Comparison of ENCODE assay signal across 1 cellular context in genomic region chr3:188617988-188618701, GRCh38.
TF ChIP-seq lines count a peak whose summit lies in the region.

No MANE protein-coding gene starts in this region.

TF ChIP-seq in HepG2, 621 proteins besides CTCF, POLR2A, EP300 and RAD21 (continued from another document and continues in another):
- TF ChIP-seq ZNF687 (CRISPR knock-in tag; IDR thresholded peaks at IDR 0.05) = no peak
- no peak for TF ChIP-seq SP1 (IDR thresholded peaks at IDR 0.05)
- no peak for TF ChIP-seq SP1 (CRISPR knock-in tag; IDR thresholded peaks at IDR 0.05)
- TF ChIP-seq KLF15 (CRISPR knock-in tag; IDR thresholded peaks at IDR 0.05; ENCODE audit: borderline replicate concordance) = no peak
- TF ChIP-seq ZNF678 (CRISPR knock-in tag; IDR thresholded peaks at IDR 0.05) = no peak
- TF ChIP-seq ATF4 (CRISPR knock-in tag; IDR thresholded peaks at IDR 0.05) = no peak
- TF ChIP-seq ZNF556 (CRISPR knock-in tag; IDR thresholded peaks at IDR 0.05; ENCODE audit: borderline replicate concordance) = no peak
- no peak for TF ChIP-seq NR2F6 (IDR thresholded peaks at IDR 0.05)
- no peak for TF ChIP-seq NR2F6 (CRISPR knock-in tag; IDR thresholded peaks at IDR 0.05)
- no peak for TF ChIP-seq ZBTB26 (CRISPR knock-in tag; IDR thresholded peaks at IDR 0.05; ENCODE audit: borderline replicate concordance)
- TF ChIP-seq PAXIP1 (CRISPR knock-in tag; conservative IDR thresholded peaks at IDR 0.05) = peak; percentile 33; the same call in 1 of the 2 replicates
- no peak for TF ChIP-seq ZMAT5 (CRISPR knock-in tag; IDR thresholded peaks at IDR 0.05; ENCODE audit: borderline replicate concordance, low read depth)
- no peak for TF ChIP-seq KDM5B (CRISPR knock-in tag; IDR thresholded peaks at IDR 0.05; ENCODE audit: borderline replicate concordance)
- no peak for TF ChIP-seq KDM5A (IDR thresholded peaks at IDR 0.05; ENCODE audit: borderline replicate concordance, low read length)
- no peak for TF ChIP-seq MTERF4 (CRISPR knock-in tag; IDR thresholded peaks at IDR 0.05)
- TF ChIP-seq MTA1 (CRISPR knock-in tag; IDR thresholded peaks at IDR 0.05; ENCODE audit: borderline replicate concordance) = no peak
- TF ChIP-seq KMT2B (CRISPR knock-in tag; IDR thresholded peaks at IDR 0.05) = no peak
- TF ChIP-seq JUN (CRISPR knock-in tag; IDR thresholded peaks at IDR 0.05) = no peak
- no peak for TF ChIP-seq RXRA (CRISPR knock-in tag; IDR thresholded peaks at IDR 0.05)
- TF ChIP-seq ZNF382 (CRISPR knock-in tag; IDR thresholded peaks at IDR 0.05; ENCODE audit: borderline replicate concordance) = no peak
- no peak for TF ChIP-seq CEBPB (IDR thresholded peaks at IDR 0.05; ENCODE audit: borderline replicate concordance, low read depth, low read length)
- TF ChIP-seq ATF7-NPFF (CRISPR knock-in tag; IDR thresholded peaks at IDR 0.05; ENCODE audit: low read depth) = no peak
- TF ChIP-seq TAF15 (IDR thresholded peaks at IDR 0.05; ENCODE audit: low read depth, low read length, poor library complexity, severe bottlenecking) = no peak
- TF ChIP-seq HNF4G (IDR thresholded peaks at IDR 0.05; ENCODE audit: borderline replicate concordance, low read depth, low read length) = no peak
- TF ChIP-seq HNF4G (CRISPR knock-in tag; IDR thresholded peaks at IDR 0.05; ENCODE audit: borderline replicate concordance, low read depth) = no peak
- no peak for TF ChIP-seq ISX (CRISPR knock-in tag; conservative IDR thresholded peaks at IDR 0.05)
- TF ChIP-seq DDIT3 (CRISPR knock-in tag; IDR thresholded peaks at IDR 0.05) = no peak
- no peak for TF ChIP-seq CSRNP1 (CRISPR knock-in tag; IDR thresholded peaks at IDR 0.05)
- peak; percentile 65; the same call in 1 of the 2 replicates for TF ChIP-seq NFIC (IDR thresholded peaks at IDR 0.05; ENCODE audit: low read length)
- no peak for TF ChIP-seq HNRNPLL (IDR thresholded peaks at IDR 0.05; ENCODE audit: low read depth, low read length, poor library complexity, severe bottlenecking)
- TF ChIP-seq ARID3A (IDR thresholded peaks at IDR 0.05; ENCODE audit: low read depth, low read length) = 0 out of 2 replicates have a peak, but pooled peaks have one; percentile 2
- peak; percentile 49; the same call in 1 of the 2 replicates for TF ChIP-seq CHD4 (IDR thresholded peaks at IDR 0.05; ENCODE audit: borderline replicate concordance, low read length)
- TF ChIP-seq ZSCAN30 (CRISPR knock-in tag; IDR thresholded peaks at IDR 0.05) = no peak
- TF ChIP-seq ZNF224 (CRISPR knock-in tag; IDR thresholded peaks at IDR 0.05) = no peak
- TF ChIP-seq GATAD2A (CRISPR knock-in tag; IDR thresholded peaks at IDR 0.05) = peak; percentile 47
- TF ChIP-seq STAT6 (CRISPR knock-in tag; IDR thresholded peaks at IDR 0.05; ENCODE audit: borderline replicate concordance) = no peak
- TF ChIP-seq ZNF7 (CRISPR knock-in tag; IDR thresholded peaks at IDR 0.05) = 0 out of 2 replicates have a peak, but pooled peaks have one; percentile 56
- no peak for TF ChIP-seq ZNF782 (CRISPR knock-in tag; IDR thresholded peaks at IDR 0.05; ENCODE audit: borderline replicate concordance)
- TF ChIP-seq CHD2 (IDR thresholded peaks at IDR 0.05; ENCODE audit: low read depth, low read length) = no peak
- TF ChIP-seq ZNF75D (CRISPR knock-in tag; IDR thresholded peaks at IDR 0.05; ENCODE audit: borderline replicate concordance) = no peak
- TF ChIP-seq MZF1 (CRISPR knock-in tag; IDR thresholded peaks at IDR 0.05; ENCODE audit: borderline replicate concordance) = no peak
- TF ChIP-seq HDAC1 (CRISPR knock-in tag; IDR thresholded peaks at IDR 0.05) = no peak
- TF ChIP-seq SIX1 (CRISPR knock-in tag; IDR thresholded peaks at IDR 0.05; ENCODE audit: borderline replicate concordance) = peak; percentile 18; the same call in 1 of the 2 replicates
- no peak for TF ChIP-seq HMGXB4 (CRISPR knock-in tag; IDR thresholded peaks at IDR 0.05; ENCODE audit: borderline replicate concordance in 1 of 2, low read depth in 1 of 2)
